20 cellular contexts compared by ENCODE assay signal in genomic region chr1:51610637-51611036, GRCh38.
"Had no signal": no experiment of that assay in that cellular context is flagged by ENCODE, and none has a peak within 500 bp of the region (broad histone marks: within the 10 kb centered on the region; RNA-seq: fewer than 3 reads in every experiment).

No MANE protein-coding gene starts in this region.

- ATAC-seq: activated CD8-positive, alpha-beta T cell treated with anti-CD3 and anti-CD28 coated beads for 36 hours; left cardiac atrium; naive thymus-derived CD4-positive, alpha-beta T cell; pancreas; stimulated activated memory B cell treated with anti-CD40 and anti-IgM and Interleukin-4, amounts not matched to agents 10 μg/mL and 1 μg/mL and 100 μg/mL, for 72 hours; WTC11 had no signal

- H3K9me3 ChIP-seq: ascending aorta, pancreas, sigmoid colon, spleen had no signal

- H3K9me3 Mint-ChIP-seq: activated CD8-positive, alpha-beta T cell treated with anti-CD3 and anti-CD28 coated beads for 36 hours; activated T-cell treated with anti-CD3 and anti-CD28 coated beads, Interleukin-2, amount 50 U/mL, for 24 hours; activated T-helper 2 cell treated with anti-CD3 and anti-CD28 coated beads, Interferon-gamma antibody, Interleukin-2, Interleukin-4, amounts not matched to agents 10 μg/mL and 5 μg/mL and 100 μg/mL, durations not matched to agents 14 hours and 24 hours and 36 hours; central memory CD8-positive, alpha-beta T cell; naive thymus-derived CD4-positive, alpha-beta T cell; stimulated activated memory B cell treated with anti-CD40 and anti-IgM and Interleukin-4, amounts not matched to agents 10 μg/mL and 1 μg/mL and 100 μg/mL, for 72 hours; T-helper 2 cell treated with Interferon-gamma antibody and Interleukin-4, amounts not matched to agents 5 μg/mL and 100 μg/mL, for 36 hours; WTC11 had no signal

- FAIRE-seq: pancreas, TTC549 had no signal

- H2AFZ ChIP-seq: hepatocyte had no signal

- H3K27me3 ChIP-seq: ascending aorta, hepatocyte, pancreas, sigmoid colon, spleen had no signal

- H3K36me3 Mint-ChIP-seq: naive thymus-derived CD4-positive, alpha-beta T cell; stimulated activated memory B cell treated with anti-CD40 and anti-IgM and Interleukin-4, amounts not matched to agents 10 μg/mL and 1 μg/mL and 100 μg/mL, for 72 hours; WTC11 had no signal

- H3K4me2 ChIP-seq: hepatocyte had no signal

- H3K4me3 Mint-ChIP-seq: activated CD8-positive, alpha-beta T cell treated with anti-CD3 and anti-CD28 coated beads for 36 hours; activated T-cell treated with anti-CD3 and anti-CD28 coated beads, Interleukin-2, amount 50 U/mL, for 24 hours; central memory CD8-positive, alpha-beta T cell; naive thymus-derived CD4-positive, alpha-beta T cell; stimulated activated memory B cell treated with anti-CD40 and anti-IgM and Interleukin-4, amounts not matched to agents 10 μg/mL and 1 μg/mL and 100 μg/mL, for 72 hours; T-helper 2 cell treated with Interferon-gamma antibody and Interleukin-4, amounts not matched to agents 5 μg/mL and 100 μg/mL, for 36 hours; WTC11 had no signal

- H3K27me3 Mint-ChIP-seq: activated T-cell treated with anti-CD3 and anti-CD28 coated beads, Interleukin-2, amount 50 U/mL, for 24 hours; stimulated activated memory B cell treated with anti-CD40 and anti-IgM and Interleukin-4, amounts not matched to agents 10 μg/mL and 1 μg/mL and 100 μg/mL, for 72 hours had no signal

- H3K27ac Mint-ChIP-seq: activated CD8-positive, alpha-beta T cell treated with anti-CD3 and anti-CD28 coated beads for 36 hours; activated T-cell treated with anti-CD3 and anti-CD28 coated beads, Interleukin-2, amount 50 U/mL, for 24 hours; activated T-helper 2 cell treated with anti-CD3 and anti-CD28 coated beads, Interferon-gamma antibody, Interleukin-2, Interleukin-4, amounts not matched to agents 10 μg/mL and 5 μg/mL and 100 μg/mL, durations not matched to agents 14 hours and 24 hours and 36 hours; naive thymus-derived CD4-positive, alpha-beta T cell; stimulated activated memory B cell treated with anti-CD40 and anti-IgM and Interleukin-4, amounts not matched to agents 10 μg/mL and 1 μg/mL and 100 μg/mL, for 72 hours; T-helper 2 cell treated with Interferon-gamma antibody and Interleukin-4, amounts not matched to agents 5 μg/mL and 100 μg/mL, for 36 hours; WTC11 had no signal

- H3K36me3 ChIP-seq: ascending aorta, pancreas, sigmoid colon, spleen had no signal

- H3K27ac ChIP-seq: coronary artery, hepatocyte, pancreas, sigmoid colon, spleen had no signal

- H3K4me1 Mint-ChIP-seq: central memory CD8-positive, alpha-beta T cell; stimulated activated memory B cell treated with anti-CD40 and anti-IgM and Interleukin-4, amounts not matched to agents 10 μg/mL and 1 μg/mL and 100 μg/mL, for 72 hours; WTC11 had no signal

- H3K4me1 ChIP-seq: pancreas had no signal

- H3K79me2 ChIP-seq: hepatocyte had no signal

- H3K4me3 ChIP-seq: coronary artery, hepatocyte, pancreas, sigmoid colon, spleen had no signal

- DNase-seq: activated CD4-positive, alpha-beta T cell treated with anti-CD3 and anti-CD28 coated beads for 48 hours; activated CD8-positive, alpha-beta T cell treated with anti-CD3 and anti-CD28 coated beads for 36 hours; activated naive CD4-positive, alpha-beta T cell treated with anti-CD3 and anti-CD28 coated beads, Interleukin-2, amount 50 U/mL, for 16 hours; activated T-cell treated with anti-CD3 and anti-CD28 coated beads, Interleukin-2, amount 50 U/mL, for 24 hours; left cardiac atrium; mesenchymal stem cell; naive thymus-derived CD4-positive, alpha-beta T cell; pancreas; sigmoid colon; spleen; stimulated activated CD4-positive, alpha-beta T cell treated with anti-CD3 and anti-CD28 coated beads, Interleukin-4, amount 100 ng/mL, for 4 hours had no signal
